Comparison of ENCODE assay signal across 1 cellular context in genomic region chr1:191641420-191642215, GRCh38.
TF ChIP-seq lines count a peak whose summit lies in the region.

No MANE protein-coding gene starts in this region.

TF ChIP-seq in HCT116, 20 proteins besides CTCF, POLR2A, EP300 and RAD21:
- 0 out of 2 replicates have a peak, but pooled peaks have one; percentile 14 for TF ChIP-seq JUND (IDR thresholded peaks at IDR 0.05)
- no peak for TF ChIP-seq CBX3 (IDR thresholded peaks at IDR 0.05; ENCODE audit: low read depth)
- peak; percentile 48; the same call in 1 of the 2 replicates for TF ChIP-seq FOSL1 (IDR thresholded peaks at IDR 0.05; ENCODE audit: low read depth)
TF ChIP-seq in HCT116: peak in this region for 2.
